In genomic region chr6:35960192-35960591, GRCh38 we compare ENCODE assay signal across 2 cellular contexts.
TF ChIP-seq lines count a peak whose summit lies in the region.

No MANE protein-coding gene starts in this region.

TF ChIP-seq in K562, 482 proteins besides CTCF, POLR2A, EP300 and RAD21:
- TF ChIP-seq ZNF316 (IDR thresholded peaks at IDR 0.05) (0 out of 2 replicates have a peak, but pooled peaks have one; percentile 5), ZNF644 (tag; IDR thresholded peaks at IDR 0.05; ENCODE audit: low read depth) (no peak)

TF ChIP-seq in GM12891, 5 proteins besides CTCF, POLR2A, EP300 and RAD21:
- no peak for TF ChIP-seq POLR2AphosphoS5 (IDR thresholded peaks at IDR 0.05; ENCODE audit: low read depth, low read length)
- TF ChIP-seq SPI1 (IDR thresholded peaks at IDR 0.05; ENCODE audit: low read depth, low read length), result no peak
- TF ChIP-seq PAX5 (IDR thresholded peaks at IDR 0.05; ENCODE audit: insufficient read depth, low read length, severe bottlenecking), result no peak
